In the genomic region with DNA sequence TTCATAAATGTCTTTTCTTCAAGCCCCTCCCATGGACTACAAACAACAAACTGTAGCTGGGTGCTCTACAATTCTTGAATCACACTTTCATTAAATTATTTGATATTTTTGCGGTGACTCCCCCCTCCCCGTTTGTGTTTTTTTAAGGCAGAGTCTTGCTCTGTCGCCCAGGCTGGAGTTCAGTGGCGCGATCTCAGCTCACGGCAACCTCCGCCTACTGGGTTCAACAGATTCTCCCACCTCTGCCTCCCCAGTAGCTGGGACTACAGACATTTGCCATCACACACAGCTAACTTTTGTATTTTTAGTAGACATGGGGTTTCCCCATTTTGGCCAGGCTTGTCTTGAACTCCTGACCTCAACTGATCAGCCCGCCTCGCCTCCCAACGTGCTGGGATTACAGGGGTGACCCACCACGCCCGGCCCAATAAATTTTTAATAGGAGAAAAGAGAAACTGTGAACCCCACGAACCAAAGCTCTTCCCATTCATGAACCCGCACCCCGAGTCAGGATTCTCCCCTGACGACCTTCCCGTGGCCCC, we compare ENCODE assay signal across 8 cellular contexts. TPM values are rescaled to one million over a fixed set of nuclear protein-coding genes. Genes with fewer than 3 reads are reported as not detected.
DNase-seq lines count a peak whose midpoint lies in the region; ATAC-seq and TF ChIP-seq lines count a peak whose summit lies in the region.

No MANE protein-coding gene starts in this region.

- in situ Hi-C loops in GM13977 (cut with MboI; ENCODE audit: low pct_unique_long_range_greater_than_20kb, low sequenced_read_pairs, unreplicated experiment) = no loop called here

- H3K4me3 Mint-ChIP-seq in Caco-2 (ENCODE audit: unreplicated experiment) = peak overlapping the region; percentile 77

- BruUV-seq in Caco-2 (replicated peaks; lab: Mats Ljungman, UMichigan) = no TSS peak
- BruUV-seq in PC-9 (replicated peaks; lab: Mats Ljungman, UMichigan) = no TSS peak

- H3K27me3 ChIP-seq in Caco-2 (replicated peaks; ENCODE audit: control insufficient read depth, insufficient read depth, low read length) (no peaks in the 10 kb centered on the region), PC-9 (ENCODE audit: insufficient read depth, low read depth) (no peaks in the 10 kb centered on the region), neutrophil (no peaks in the 10 kb centered on the region)

- DNase-seq in Caco-2 = no peak
- DNase-seq in PC-9 = no peak
- peak; percentile 6 for DNase-seq in effector CD4-positive, alpha-beta T cell
- DNase-seq in GM13977 (ENCODE audit: low spot score) = no peak
- DNase-seq in midbrain (lab: John Stamatoyannopoulos, UW) = no peak
- DNase-seq in cortex of kidney (lab: John Stamatoyannopoulos, UW) = no peak

- H3K27ac ChIP-seq in PC-9 (no peak overlapping the region; the same call in 1 of the 2 replicates), neutrophil (peak overlapping the region; percentile 95)

- peaks cover 28% of the 10 kb centered on the region; the same call in 1 of the 2 replicates for H3K79me2 ChIP-seq in PC-9 (ENCODE audit: low read depth)

- peaks cover 11% of the 10 kb centered on the region; the same call in 1 of the 2 replicates for H3F3A ChIP-seq in PC-9 (ENCODE audit: insufficient read depth, low read depth)

- peak overlapping the region; percentile 95 for H3K4me2 ChIP-seq in PC-9

- H4K20me1 ChIP-seq in PC-9 (ENCODE audit: insufficient read depth) = no peaks in the 10 kb centered on the region

- H3K9me2 ChIP-seq in PC-9 (ENCODE audit: insufficient read depth) = no peaks in the 10 kb centered on the region

- peak overlapping the region; percentile 85 for H3K27ac Mint-ChIP-seq in Caco-2 (ENCODE audit: unreplicated experiment)

- H3K36me3 Mint-ChIP-seq in Caco-2 (ENCODE audit: insufficient read depth, unreplicated experiment) = peaks cover 12% of the 10 kb centered on the region

- POLR2A ChIA-PET in Caco-2 (lab: Charles Lee) (interaction anchor here (1.2 to 1.7 kb wide), 3 partner anchors 44 to 79 kb away, joined by 3 to 8 read pairs (median 7); partner anchors contain the start of gene ZNF253), PC-9 (lab: Charles Lee; ENCODE audit: unreplicated experiment) (interaction anchor here (0.5 to 1.3 kb wide), 6 partner anchors 8 to 206 kb away, joined by 3 to 7 read pairs (median 4); partner anchors contain the start of genes ZNF253 and ZNF93)

- H3K27me3 Mint-ChIP-seq in Caco-2 (ENCODE audit: insufficient read depth, unreplicated experiment) = no peaks in the 10 kb centered on the region

- H3K9me3 Mint-ChIP-seq in Caco-2 (ENCODE audit: unreplicated experiment) = peaks cover 12% of the 10 kb centered on the region

- intact Hi-C loops in Caco-2 (cut with micrococcal nuclease; ENCODE audit: unreplicated experiment) (loop anchor here (1.0 kb wide), 1 partner anchor 44 kb away; the partner anchor contains the start of gene ZNF253), PC-9 (cut with micrococcal nuclease; ENCODE audit: unreplicated experiment) (loop anchor here (2.0 to 5.0 kb wide), 2 partner anchors 44 to 154 kb away; partner anchors contain the start of gene ZNF101)

- no peaks in the 10 kb centered on the region for H3K36me3 ChIP-seq in Caco-2 (ENCODE audit: control insufficient read depth, insufficient read depth, low read length)
- peaks cover 25% of the 10 kb centered on the region for H3K36me3 ChIP-seq in PC-9 (ENCODE audit: low read depth)
- no peaks in the 10 kb centered on the region for H3K36me3 ChIP-seq in neutrophil

- H3K9me3 ChIP-seq in Caco-2 (peaks cover 25% of the 10 kb centered on the region), PC-9 (ENCODE audit: insufficient read depth, low read depth) (peaks cover 46% of the 10 kb centered on the region), neutrophil (peaks cover 4% of the 10 kb centered on the region)

- no peak for TF ChIP-seq CTCF in Caco-2 (IDR thresholded peaks at IDR 0.05; ENCODE audit: insufficient read depth in 1 of 2, low read depth in 1 of 2, low read length in 1 of 2, severe bottlenecking in 1 of 2, unreplicated experiment in 1 of 2)
- no peak for TF ChIP-seq CTCF in PC-9 (conservative IDR thresholded peaks at IDR 0.05)
- no peak for TF ChIP-seq CTCF in neutrophil (IDR thresholded peaks at IDR 0.05)
- no peak for TF ChIP-seq CTCF in GM13977 (IDR thresholded peaks at IDR 0.05; ENCODE audit: extremely low read depth, insufficient read depth, missing control alignments)

- peak overlapping the region; percentile 66 for H3K4me3 ChIP-seq in Caco-2 (ENCODE audit: low read depth, low read length)
- peak overlapping the region; percentile 83 for H3K4me3 ChIP-seq in PC-9
- H3K4me3 ChIP-seq in neutrophil (ENCODE audit: low read depth in 1 of 2, low read length in 1 of 2) = peak overlapping the region; percentile 71 to 89

- no peak for ATAC-seq in GM18519 (IDR thresholded peaks at IDR 0.05; ENCODE audit: low FRiP score, unreplicated experiment)

- CTCF ChIA-PET in Caco-2 (lab: Charles Lee) = no interaction called here
- CTCF ChIA-PET in PC-9 (lab: Charles Lee) = no interaction called here

- H3K4me1 ChIP-seq in Caco-2 = no peaks in the 10 kb centered on the region
- peaks cover 5% of the 10 kb centered on the region for H3K4me1 ChIP-seq in PC-9 (replicated peaks; ENCODE audit: insufficient read depth)
- peaks cover 10 to 14% of the 10 kb centered on the region in 2 experiments for H3K4me1 ChIP-seq in neutrophil (ENCODE audit: control insufficient read depth in 1 of 2, insufficient read depth in 1 of 2, low read depth in 1 of 2, low read length in 1 of 2)

- no peaks in the 10 kb centered on the region for H3K4me1 Mint-ChIP-seq in Caco-2 (ENCODE audit: low read depth, unreplicated experiment)

- H2AFZ ChIP-seq in PC-9 = peak overlapping the region; percentile 100

RNA-seq across cellular contexts. Expression of gene ZNF506, which starts 0.7 kb away (rescaled TPM):
- total RNA-seq in Caco-2 (2022) (8.1 and 9.4 TPM in 2 replicates), PC-9 (2021) (12.6 and 13.1 TPM in 2 replicates)

RNA-seq across cellular contexts. Expression of gene ZNF253, which starts 44.8 kb away (rescaled TPM):
- total RNA-seq in Caco-2 (2022) (6.4 and 7.1 TPM in 2 replicates), PC-9 (2021) (4.2 and 5.1 TPM in 2 replicates)
